Comparison of ENCODE assay signal across 9 cellular contexts in genomic region chr19:48171584-48172170, GRCh38. TPM values are rescaled to one million over a fixed set of nuclear protein-coding genes. Genes with fewer than 3 reads are reported as not detected.
DNase-seq lines count a peak whose midpoint lies in the region; ATAC-seq and TF ChIP-seq lines count a peak whose summit lies in the region.
"Had no signal": no experiment of that assay in that cellular context is flagged by ENCODE, and none has a peak within 500 bp of the region (broad histone marks: within the 10 kb centered on the region; RNA-seq: fewer than 3 reads in every experiment).

No MANE protein-coding gene starts in this region.

- no peaks in the 10 kb centered on the region for H3K9me3 Mint-ChIP-seq in activated T-helper 2 cell treated with anti-CD3 and anti-CD28 coated beads, Interferon-gamma antibody, Interleukin-2, Interleukin-4, amounts not matched to agents 10 μg/mL and 5 μg/mL and 100 μg/mL, durations not matched to agents 14 hours and 24 hours and 36 hours
- no peaks in the 10 kb centered on the region for H3K9me3 Mint-ChIP-seq in memory B cell

- peak overlapping the region; percentile 90 for H3K4me3 Mint-ChIP-seq in activated T-helper 2 cell treated with anti-CD3 and anti-CD28 coated beads, Interferon-gamma antibody, Interleukin-2, Interleukin-4, amounts not matched to agents 10 μg/mL and 5 μg/mL and 100 μg/mL, durations not matched to agents 14 hours and 24 hours and 36 hours (ENCODE audit: low read depth)
- peak overlapping the region; percentile 98 for H3K4me3 Mint-ChIP-seq in memory B cell

- no peak for TF ChIP-seq CTCF in AG04450 (IDR thresholded peaks at IDR 0.05; ENCODE audit: low read depth, low read length)

- H3K27ac Mint-ChIP-seq in activated T-helper 2 cell treated with anti-CD3 and anti-CD28 coated beads, Interferon-gamma antibody, Interleukin-2, Interleukin-4, amounts not matched to agents 10 μg/mL and 5 μg/mL and 100 μg/mL, durations not matched to agents 14 hours and 24 hours and 36 hours: peak overlapping the region; percentile 75
- H3K27ac Mint-ChIP-seq in memory B cell: peak overlapping the region; percentile 93

- peaks cover 25% of the 10 kb centered on the region for H3K36me3 ChIP-seq in HUES48 (ENCODE audit: control insufficient read depth, insufficient read depth, low read length)

- no peaks in the 10 kb centered on the region for H3K27me3 Mint-ChIP-seq in activated T-helper 2 cell treated with anti-CD3 and anti-CD28 coated beads, Interferon-gamma antibody, Interleukin-2, Interleukin-4, amounts not matched to agents 10 μg/mL and 5 μg/mL and 100 μg/mL, durations not matched to agents 14 hours and 24 hours and 36 hours (ENCODE audit: low read depth)
- no peaks in the 10 kb centered on the region for H3K27me3 Mint-ChIP-seq in memory B cell

- H3K4me1 ChIP-seq in HUES48 (ENCODE audit: control insufficient read depth, insufficient read depth, low read length): peaks cover 5% of the 10 kb centered on the region; the same call in 1 of the 2 replicates

- intact Hi-C loops in activated T-helper 2 cell treated with anti-CD3 and anti-CD28 coated beads, Interferon-gamma antibody, Interleukin-2, Interleukin-4, amounts not matched to agents 10 μg/mL and 5 μg/mL and 100 μg/mL, durations not matched to agents 14 hours and 24 hours and 36 hours (cut with micrococcal nuclease): loop anchor here (2.0 to 5.0 kb wide), 2 partner anchors 33 to 86 kb away; partner anchors contain the start of gene CARD8

- ATAC-seq in memory B cell (ENCODE audit: low read depth): no peak

- H3K4me3 ChIP-seq in AG04450 (ENCODE audit: low read depth, low read length): peak overlapping the region; percentile 92; the same call in 1 of the 2 replicates
- H3K4me3 ChIP-seq in HUES48 (ENCODE audit: low read depth, low read length): peak overlapping the region; percentile 98

- H3K36me3 Mint-ChIP-seq in activated T-helper 2 cell treated with anti-CD3 and anti-CD28 coated beads, Interferon-gamma antibody, Interleukin-2, Interleukin-4, amounts not matched to agents 10 μg/mL and 5 μg/mL and 100 μg/mL, durations not matched to agents 14 hours and 24 hours and 36 hours (ENCODE audit: low read depth): peaks cover 36% of the 10 kb centered on the region
- peaks cover 21% of the 10 kb centered on the region for H3K36me3 Mint-ChIP-seq in memory B cell

- CTCF ChIA-PET in AG04450 (lab: Charles Lee): interaction anchor here (1.7 to 2.6 kb wide), 2 partner anchors 19 to 22 kb away, joined by 5 to 13 read pairs; no protein-coding TSS in a partner anchor

- no peak for DNase-seq in AG04450 (ENCODE audit: low read depth, low spot score)
- DNase-seq in activated T-helper 2 cell treated with anti-CD3 and anti-CD28 coated beads, Interferon-gamma antibody, Interleukin-2, Interleukin-4, amounts not matched to agents 10 μg/mL and 5 μg/mL and 100 μg/mL, durations not matched to agents 14 hours and 24 hours and 36 hours (ENCODE audit: low spot score): no peak
- no peak for DNase-seq in memory B cell (ENCODE audit: low spot score in 2 of 2)
- no peak for DNase-seq in cerebellum (ENCODE audit: low spot score)
- DNase-seq in SIG-M5 treated with dmso at 0.1 percent for 504 hours (lab: John Stamatoyannopoulos, UW; ENCODE audit: unreplicated experiment): no peak
- no peak for DNase-seq in activated CD4-positive, CD25-positive, alpha-beta regulatory T cell treated with anti-CD3 and anti-CD28 coated beads, Interleukin-2, amount 50 U/mL, for 72 hours
- no peak for DNase-seq in RPMI8226
- DNase-seq: MV-4-11 had no signal

- POLR2A ChIA-PET in AG04450 (lab: Yijun Ruan, JAX): no interaction called here

- peak overlapping the region; percentile 71; the same call in 1 of the 2 replicates for H3K9ac ChIP-seq in HUES48 (ENCODE audit: low read depth, low read length)

- H3K9me3 ChIP-seq in AG04450 (ENCODE audit: control insufficient read depth, insufficient read depth, low read length): no peaks in the 10 kb centered on the region; the same call in 1 of the 2 replicates
- no peaks in the 10 kb centered on the region for H3K9me3 ChIP-seq in HUES48 (ENCODE audit: control insufficient read depth, insufficient read depth, low read length)

- H3K27ac ChIP-seq in AG04450 (ENCODE audit: low read depth, low read length) (no peak overlapping the region), HUES48 (ENCODE audit: low read depth, low read length) (no peak overlapping the region)

- H3K27me3 ChIP-seq in AG04450 (ENCODE audit: control insufficient read depth, insufficient read depth, low read length): no peaks in the 10 kb centered on the region
- no peaks in the 10 kb centered on the region for H3K27me3 ChIP-seq in HUES48 (ENCODE audit: control insufficient read depth, insufficient read depth, low read length)

- H3K4me1 Mint-ChIP-seq in activated T-helper 2 cell treated with anti-CD3 and anti-CD28 coated beads, Interferon-gamma antibody, Interleukin-2, Interleukin-4, amounts not matched to agents 10 μg/mL and 5 μg/mL and 100 μg/mL, durations not matched to agents 14 hours and 24 hours and 36 hours (ENCODE audit: low read depth): peaks cover 29% of the 10 kb centered on the region
- peaks cover 30% of the 10 kb centered on the region for H3K4me1 Mint-ChIP-seq in memory B cell

RNA-seq across cellular contexts. Expression of gene ZSWIM9, which starts 1.2 kb away (rescaled TPM):
- 0.66 and 0.83 TPM in 2 replicates for polyA plus RNA-seq in AG04450 (2011; rRNA removed)
- 0.32 and 0.83 TPM in 2 replicates for polyA minus RNA-seq in AG04450 (2011; rRNA and poly(A)+ RNA removed)
- 9.2 and 9.7 TPM in 2 replicates for total RNA-seq in activated T-helper 2 cell treated with anti-CD3 and anti-CD28 coated beads, Interferon-gamma antibody, Interleukin-2, Interleukin-4, amounts not matched to agents 10 μg/mL and 5 μg/mL and 100 μg/mL, durations not matched to agents 14 hours and 24 hours and 36 hours
- total RNA-seq in cerebellum: 2.9 TPM

RNA-seq across cellular contexts. Expression of gene LIG1, which starts 1.5 kb away (rescaled TPM):
- 7.6 and 8.2 TPM in 2 replicates for polyA plus RNA-seq in AG04450 (2011; rRNA removed)
- polyA minus RNA-seq in AG04450 (2011; rRNA and poly(A)+ RNA removed): 17.5 and 20.2 TPM in 2 replicates
- total RNA-seq in activated T-helper 2 cell treated with anti-CD3 and anti-CD28 coated beads, Interferon-gamma antibody, Interleukin-2, Interleukin-4, amounts not matched to agents 10 μg/mL and 5 μg/mL and 100 μg/mL, durations not matched to agents 14 hours and 24 hours and 36 hours: 119 and 125 TPM in 2 replicates
- 29.9 TPM for total RNA-seq in cerebellum
